1 cellular context compared by ENCODE assay signal in the genomic region with DNA sequence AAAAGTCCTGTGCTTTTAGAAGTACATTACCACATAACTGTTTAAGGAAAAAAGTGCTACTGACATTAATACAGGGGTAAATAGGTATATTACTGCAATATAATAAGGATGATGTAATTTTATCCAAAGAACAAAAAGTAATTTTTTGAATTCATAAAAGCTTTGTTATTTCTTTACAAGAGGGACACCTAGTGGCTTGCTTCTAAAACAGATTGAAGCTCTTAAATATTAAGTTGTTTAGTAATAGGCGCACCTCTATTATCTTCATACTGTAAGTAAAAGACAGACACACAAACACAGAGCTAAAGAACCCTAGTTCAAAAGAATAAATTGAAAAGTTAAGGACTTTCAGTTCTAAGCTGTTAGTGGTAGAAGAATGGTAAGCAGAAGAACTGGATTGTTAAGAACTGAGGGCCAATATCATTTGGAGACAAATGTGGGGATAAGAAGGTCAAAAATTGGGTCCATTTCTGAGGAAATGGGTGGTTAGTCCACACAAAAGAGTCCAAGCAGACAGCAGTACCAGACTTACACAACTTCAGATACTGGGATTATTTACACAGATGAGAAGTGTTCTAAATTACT.
TF ChIP-seq lines count a peak whose summit lies in the region.

No MANE protein-coding gene starts in this region.

TF ChIP-seq in WTC11, 78 proteins besides CTCF, POLR2A, EP300 and RAD21 (continued from another document):
- TF ChIP-seq JAZF1 (CRISPR knock-in tag; IDR thresholded peaks at IDR 0.05) (no peak), TP53 (CRISPR knock-in tag; IDR thresholded peaks at IDR 0.05) (no peak), NR1H2 (CRISPR knock-in tag; IDR thresholded peaks at IDR 0.05) (no peak), ZNF416 (CRISPR knock-in tag; IDR thresholded peaks at IDR 0.05) (no peak), GABPB1 (CRISPR knock-in tag; IDR thresholded peaks at IDR 0.05) (no peak), OVOL2 (CRISPR knock-in tag; IDR thresholded peaks at IDR 0.05; ENCODE audit: borderline replicate concordance) (no peak)
- TF ChIP-seq, protein P1, sequence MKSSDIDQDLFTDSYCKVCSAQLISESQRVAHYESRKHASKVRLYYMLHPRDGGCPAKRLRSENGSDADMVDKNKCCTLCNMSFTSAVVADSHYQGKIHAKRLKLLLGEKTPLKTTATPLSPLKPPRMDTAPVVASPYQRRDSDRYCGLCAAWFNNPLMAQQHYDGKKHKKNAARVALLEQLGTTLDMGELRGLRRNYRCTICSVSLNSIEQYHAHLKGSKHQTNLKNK (CRISPR knock-in tag; IDR thresholded peaks at IDR 0.05) = no peak
- TF ChIP-seq, protein P2, sequence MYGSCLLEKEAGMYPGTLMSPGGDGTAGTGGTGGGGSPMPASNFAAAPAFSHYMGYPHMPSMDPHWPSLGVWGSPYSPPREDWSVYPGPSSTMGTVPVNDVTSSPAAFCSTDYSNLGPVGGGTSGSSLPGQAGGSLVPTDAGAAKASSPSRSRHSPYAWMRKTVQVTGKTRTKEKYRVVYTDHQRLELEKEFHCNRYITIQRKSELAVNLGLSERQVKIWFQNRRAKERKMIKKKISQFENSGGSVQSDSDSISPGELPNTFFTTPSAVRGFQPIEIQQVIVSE (CRISPR knock-in tag; IDR thresholded peaks at IDR 0.05; ENCODE audit: borderline replicate concordance) = no peak
- TF ChIP-seq, protein P3, sequence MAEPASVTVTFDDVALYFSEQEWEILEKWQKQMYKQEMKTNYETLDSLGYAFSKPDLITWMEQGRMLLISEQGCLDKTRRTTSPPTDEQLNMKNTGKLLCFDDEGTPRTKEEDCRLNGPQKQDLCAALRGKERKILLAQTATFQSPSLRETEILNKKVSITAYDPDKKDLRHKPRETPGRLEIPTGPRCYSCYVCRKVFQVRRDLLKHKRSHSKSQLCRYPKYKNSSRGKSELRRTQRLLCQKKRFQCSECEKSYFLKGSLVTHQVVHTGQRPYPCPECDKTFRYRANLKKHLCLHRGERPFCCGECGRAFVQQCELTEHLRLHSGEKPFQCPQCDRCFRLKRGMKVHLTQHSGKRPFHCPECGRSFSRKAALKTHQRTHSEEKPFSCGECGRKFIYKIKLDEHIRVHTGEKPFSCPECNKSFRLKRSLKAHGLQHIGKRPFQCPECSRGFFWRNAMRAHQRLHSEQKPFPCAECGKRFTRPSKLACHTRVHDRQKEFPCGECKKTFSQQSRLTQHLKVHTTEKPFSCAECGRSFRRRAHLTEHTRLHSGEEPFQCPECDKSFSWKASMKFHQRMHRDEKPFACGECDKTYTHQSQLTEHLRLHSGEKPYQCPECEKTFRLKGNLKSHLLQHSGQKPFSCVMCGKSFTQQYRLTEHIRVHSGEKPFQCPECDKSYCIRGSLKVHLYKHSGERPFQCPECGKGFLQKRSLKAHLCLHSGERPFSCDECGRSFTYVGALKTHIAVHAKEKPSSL (CRISPR knock-in tag; conservative IDR thresholded peaks at IDR 0.05) = no peak
